14 cellular contexts compared by ENCODE assay signal in the genomic region with DNA sequence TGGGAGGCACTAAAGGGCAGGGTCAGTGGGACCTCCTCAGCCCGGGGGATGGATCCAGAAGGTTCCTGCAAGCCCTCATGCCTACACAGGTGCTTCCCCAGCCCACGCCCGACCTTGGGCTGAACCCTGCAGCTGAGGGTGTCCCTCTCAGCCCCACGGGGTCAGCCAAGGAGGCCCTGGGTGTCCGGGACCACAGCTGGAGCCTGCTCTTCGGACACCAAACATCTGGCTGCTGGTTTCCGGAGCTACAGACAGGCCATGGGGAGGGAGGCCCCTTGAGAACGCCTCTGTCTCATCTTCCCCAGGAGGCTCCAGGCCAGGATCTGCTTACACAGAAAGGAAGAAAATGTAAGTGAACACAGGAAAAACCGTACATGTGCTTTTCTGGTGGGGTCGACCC.
DNase-seq lines count a peak whose midpoint lies in the region; ATAC-seq, FAIRE-seq and TF ChIP-seq lines count a peak whose summit lies in the region.
"Had no signal": no experiment of that assay in that cellular context is flagged by ENCODE, and none has a peak within 500 bp of the region (broad histone marks: within the 10 kb centered on the region; RNA-seq: fewer than 3 reads in every experiment).

No MANE protein-coding gene starts in this region.

- TF ChIP-seq CTCF in adrenal gland (IDR thresholded peaks at IDR 0.05) (no peak), heart right ventricle (IDR thresholded peaks at IDR 0.05) (no peak), mucosa of descending colon (IDR thresholded peaks at IDR 0.05) (no peak)

- peak in 4 of 7 donors; percentile 18 to 55 (median 22) for DNase-seq in adrenal gland
- DNase-seq in heart right ventricle = peak; percentile 27 to 63
- peak in 2 of 3 donors; percentile 30 to 61 for DNase-seq in mucosa of descending colon
- DNase-seq in urothelium cell line (ENCODE audit: low spot score) = no peak
- no peak for DNase-seq in cerebellar nuclear complex (lab: John Stamatoyannopoulos, UW)
- DNase-seq in NCI-H2081 treated with DMSO at 0.1 percent for 48 hours (lab: John Stamatoyannopoulos, UW) = no peak
- DNase-seq: DMS 273 treated with DMSO at 0.1 percent for 48 hours, KG1, NCI-H1105, NCI-H187, NCI-H446 treated with DMSO at 0.1 percent for 48 hours, NCI-H82 had no signal

- peak; percentile 40 to 85 (median 68) for ATAC-seq in heart right ventricle
- ATAC-seq in mucosa of descending colon = peak; percentile 31
- no peak for ATAC-seq in GM21786 (IDR thresholded peaks at IDR 0.05; ENCODE audit: unreplicated experiment)

- 54 to 82% (median 55%) methylated on average over 5 to 10 of the region's 10 CpGs for WGBS in adrenal gland, 4 donors
- 46 to 55% methylated on average over 10 of the region's 10 CpGs for WGBS in heart right ventricle, 2 donors

- H3K4me3 ChIP-seq in adrenal gland (no peak overlapping the region), heart right ventricle (no peak overlapping the region), mucosa of descending colon (no peak overlapping the region)
- H3K4me3 ChIP-seq: SJSA1 had no signal

- H3K4me1 ChIP-seq in adrenal gland (replicated peaks in 1 of 2) = no peaks in the 10 kb centered on the region
- H3K4me1 ChIP-seq in heart right ventricle = peaks cover 0 to 8% (median 0%) of the 10 kb centered on the region in 9 donors
- H3K4me1 ChIP-seq in mucosa of descending colon (ENCODE audit: low read depth) = no peaks in the 10 kb centered on the region
- H3K4me1 ChIP-seq: SJSA1 had no signal

- H3K9me3 ChIP-seq in adrenal gland (replicated peaks in 1 of 3) (no peaks in the 10 kb centered on the region), heart right ventricle (peaks cover 0 to 9% (median 0%) of the 10 kb centered on the region in 11 donors), mucosa of descending colon (no peaks in the 10 kb centered on the region)
- H3K9me3 ChIP-seq: SJSA1 had no signal

- H3K36me3 ChIP-seq in adrenal gland (replicated peaks in 1 of 2) = no peaks in the 10 kb centered on the region
- no peaks in the 10 kb centered on the region for H3K36me3 ChIP-seq in heart right ventricle
- no peaks in the 10 kb centered on the region for H3K36me3 ChIP-seq in mucosa of descending colon (ENCODE audit: low read depth)
- H3K36me3 ChIP-seq: SJSA1 had no signal

- H3K27ac ChIP-seq in adrenal gland = no peak overlapping the region
- peak overlapping the region in 2 of 10 donors; percentile 5 to 53 for H3K27ac ChIP-seq in heart right ventricle
- H3K27ac ChIP-seq: SJSA1 had no signal

- no peak for TF ChIP-seq POLR2A in adrenal gland (IDR thresholded peaks at IDR 0.05)

- FAIRE-seq in urothelium cell line (lab: Jason Lieb, UNC) = peak; percentile 32

- intact Hi-C loops in adrenal gland (cut with DNase I) = no loop called here
- intact Hi-C loops in heart right ventricle (cut with DNase I) = no loop called here
- intact Hi-C loops in mucosa of descending colon (cut with DNase I, micrococcal nuclease) = no loop called here

- H3K27me3 ChIP-seq in adrenal gland = no peaks in the 10 kb centered on the region
- peaks cover 0 to 44% (median 11%) of the 10 kb centered on the region in 7 donors for H3K27me3 ChIP-seq in heart right ventricle
- H3K27me3 ChIP-seq: SJSA1 had no signal

Comparison
In these comparisons a context has a peak if more than half of its experiments do, and no peak if none do; other contexts are left out.
1. DNase-seq: peak in adrenal gland (4 of 7), heart right ventricle (2 of 2) and mucosa of descending colon (2 of 3); none in urothelium cell line (single experiment), cerebellar nuclear complex (0 of 2) and NCI-H2081 treated with DMSO at 0.1 percent for 48 hours (single experiment).